Comparison of ENCODE assay signal across 10 cellular contexts in the genomic region with DNA sequence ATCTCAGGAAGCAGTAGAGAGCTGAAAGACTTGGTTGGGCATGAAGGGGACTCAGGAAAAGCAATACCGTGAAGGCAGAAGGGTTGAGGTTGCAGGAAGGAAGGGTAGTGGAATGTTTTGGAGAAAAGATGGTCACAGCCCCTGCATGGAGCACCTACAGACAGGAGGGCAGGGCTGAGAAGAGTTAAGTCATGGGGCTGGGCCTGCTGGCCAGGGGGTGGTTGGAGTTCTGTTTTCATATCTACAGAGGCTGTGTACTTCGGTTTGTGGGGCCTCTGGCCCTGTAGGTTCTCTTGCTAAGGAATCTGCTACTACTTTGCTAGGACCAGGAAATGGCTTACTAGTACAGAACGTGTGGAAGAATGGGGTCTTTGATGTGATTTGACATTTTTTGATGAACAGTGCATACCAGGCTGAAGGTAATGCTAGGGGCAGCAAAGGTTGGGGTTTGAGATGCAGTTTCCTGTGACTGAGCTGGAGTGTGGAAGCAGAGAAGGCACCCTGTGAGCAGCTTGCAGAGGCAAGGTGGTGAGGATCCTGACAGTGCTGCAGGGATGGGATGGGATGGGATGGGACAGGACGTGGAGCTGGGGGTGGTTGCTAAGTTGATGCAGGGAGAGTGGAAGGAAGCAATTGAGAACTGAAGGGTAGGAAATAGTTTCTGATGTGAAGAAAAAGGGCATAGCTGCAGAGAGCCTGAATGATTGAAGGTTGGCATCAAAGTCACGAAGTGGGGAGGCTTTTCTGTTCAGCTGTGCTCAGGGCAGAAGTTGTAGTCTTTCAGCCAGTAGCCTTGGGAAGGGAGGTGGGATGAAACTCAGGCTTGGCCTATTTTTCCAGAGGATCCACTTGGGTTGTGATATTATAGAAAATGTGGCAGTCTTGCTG.
DNase-seq lines count a peak whose midpoint lies in the region; ATAC-seq and TF ChIP-seq lines count a peak whose summit lies in the region.
"Had no signal": no experiment of that assay in that cellular context is flagged by ENCODE, and none has a peak within 500 bp of the region (broad histone marks: within the 10 kb centered on the region; RNA-seq: fewer than 3 reads in every experiment).

No MANE protein-coding gene starts in this region.

- peak overlapping the region; percentile 28 for H3K4me3 Mint-ChIP-seq in activated naive CD4-positive, alpha-beta T cell treated with anti-CD3 and anti-CD28 coated beads, Interleukin-2, amount 50 U/mL, for 24 hours
- peak overlapping the region in 1 of 2 donors; percentile 30 for H3K4me3 Mint-ChIP-seq in stimulated activated naive B cell treated with anti-CD40 and anti-IgM and Interleukin-4, amounts not matched to agents 10 μg/mL and 1 μg/mL and 100 μg/mL, for 72 hours
- H3K4me3 Mint-ChIP-seq: B cell had no signal

- TF ChIP-seq CTCF in NB4 (IDR thresholded peaks at IDR 0.05; ENCODE audit: low read depth, low read length) = no peak

- no peak for DNase-seq in activated naive CD4-positive, alpha-beta T cell (lab: John Stamatoyannopoulos, UW)
- no peak for DNase-seq in NB4 (ENCODE audit: low read depth)
- DNase-seq in cerebellar cortex (ENCODE audit: low spot score) = peak; percentile 37
- no peak for DNase-seq in stimulated activated naive B cell treated with anti-CD40 and anti-IgM and Interleukin-4, amounts not matched to agents 10 μg/mL and 1 μg/mL and 100 μg/mL, for 72 hours
- DNase-seq in inferior parietal cortex (ENCODE audit: extremely low spot score) = no peak
- no peak for DNase-seq in NCI-H2081 treated with DMSO at 0.1 percent for 48 hours (lab: John Stamatoyannopoulos, UW)
- DNase-seq in central memory CD4-positive, alpha-beta T cell = no peak
- DNase-seq: NCI-H1417 had no signal

- no peaks in the 10 kb centered on the region for H3K27me3 Mint-ChIP-seq in activated naive CD4-positive, alpha-beta T cell treated with anti-CD3 and anti-CD28 coated beads, Interleukin-2, amount 50 U/mL, for 24 hours
- no peaks in the 10 kb centered on the region for H3K27me3 Mint-ChIP-seq in stimulated activated naive B cell treated with anti-CD40 and anti-IgM and Interleukin-4, amounts not matched to agents 10 μg/mL and 1 μg/mL and 100 μg/mL, for 72 hours
- H3K27me3 Mint-ChIP-seq: B cell had no signal

- H3K36me3 Mint-ChIP-seq in activated naive CD4-positive, alpha-beta T cell treated with anti-CD3 and anti-CD28 coated beads, Interleukin-2, amount 50 U/mL, for 24 hours = peaks cover 39% of the 10 kb centered on the region
- H3K36me3 Mint-ChIP-seq in stimulated activated naive B cell treated with anti-CD40 and anti-IgM and Interleukin-4, amounts not matched to agents 10 μg/mL and 1 μg/mL and 100 μg/mL, for 72 hours = peaks cover 42 to 65% of the 10 kb centered on the region in 2 donors

- no peak overlapping the region for H3K4me3 ChIP-seq in NB4 (ENCODE audit: low read depth, low read length)

- H3K9me3 Mint-ChIP-seq in activated naive CD4-positive, alpha-beta T cell treated with anti-CD3 and anti-CD28 coated beads, Interleukin-2, amount 50 U/mL, for 24 hours = no peaks in the 10 kb centered on the region
- no peaks in the 10 kb centered on the region for H3K9me3 Mint-ChIP-seq in stimulated activated naive B cell treated with anti-CD40 and anti-IgM and Interleukin-4, amounts not matched to agents 10 μg/mL and 1 μg/mL and 100 μg/mL, for 72 hours

- H3K4me1 Mint-ChIP-seq in activated naive CD4-positive, alpha-beta T cell treated with anti-CD3 and anti-CD28 coated beads, Interleukin-2, amount 50 U/mL, for 24 hours = peaks cover 65% of the 10 kb centered on the region
- peaks cover 47 to 83% of the 10 kb centered on the region in 2 donors for H3K4me1 Mint-ChIP-seq in stimulated activated naive B cell treated with anti-CD40 and anti-IgM and Interleukin-4, amounts not matched to agents 10 μg/mL and 1 μg/mL and 100 μg/mL, for 72 hours

- ATAC-seq in stimulated activated naive B cell treated with anti-CD40 and anti-IgM and Interleukin-4, amounts not matched to agents 10 μg/mL and 1 μg/mL and 100 μg/mL, for 72 hours (replicated peaks) = no peak

- peak overlapping the region; percentile 95 for H3K27ac Mint-ChIP-seq in activated naive CD4-positive, alpha-beta T cell treated with anti-CD3 and anti-CD28 coated beads, Interleukin-2, amount 50 U/mL, for 24 hours
- peak overlapping the region; percentile 77 for H3K27ac Mint-ChIP-seq in stimulated activated naive B cell treated with anti-CD40 and anti-IgM and Interleukin-4, amounts not matched to agents 10 μg/mL and 1 μg/mL and 100 μg/mL, for 72 hours
- H3K27ac Mint-ChIP-seq: B cell had no signal

- peak; percentile 12 for TF ChIP-seq POLR2A in NB4 (IDR thresholded peaks at IDR 0.05; ENCODE audit: extremely low read depth, insufficient read length)
